In genomic region chr12:51820721-51821422, GRCh38 we compare ENCODE assay signal across 1 cellular context.
TF ChIP-seq lines count a peak whose summit lies in the region.

No MANE protein-coding gene starts in this region.

TF ChIP-seq in HEK293, 187 proteins besides CTCF, POLR2A, EP300 and RAD21 (continued from another document):
- TF ChIP-seq ZNF362 (tag by site-specific recombination; IDR thresholded peaks at IDR 0.05) (no peak), ZBTB20 (tag by site-specific recombination; IDR thresholded peaks at IDR 0.05) (0 out of 2 replicates have a peak, but pooled peaks have one; percentile 13), ZNF654 (tag by site-specific recombination; IDR thresholded peaks at IDR 0.05; ENCODE audit: low read depth) (no peak), ZSCAN30 (tag by site-specific recombination; IDR thresholded peaks at IDR 0.05) (peak; percentile 17; the same call in 1 of the 2 replicates), HOXD13 (CRISPR knock-in tag; IDR thresholded peaks at IDR 0.05; ENCODE audit: borderline replicate concordance) (no peak), ZFHX2 (tag by site-specific recombination; conservative IDR thresholded peaks at IDR 0.05) (peak; percentile 7; the same call in 1 of the 2 replicates), ZNF791 (tag by site-specific recombination; IDR thresholded peaks at IDR 0.05) (no peak), ZNF561 (tag by site-specific recombination; IDR thresholded peaks at IDR 0.05; ENCODE audit: borderline replicate concordance) (peak; percentile 86; the same call in 1 of the 2 replicates), YY1 (tag by site-specific recombination; IDR thresholded peaks at IDR 0.05) (peak; percentile 49; the same call in 1 of the 2 replicates), SP2 (tag by site-specific recombination; IDR thresholded peaks at IDR 0.05) (peak; percentile 14; the same call in 1 of the 2 replicates), OSR2 (tag by site-specific recombination; IDR thresholded peaks at IDR 0.05) (no peak), ZNF549 (tag by site-specific recombination; IDR thresholded peaks at IDR 0.05) (no peak), KLF8 (tag by site-specific recombination; IDR thresholded peaks at IDR 0.05) (0 out of 2 replicates have a peak, but pooled peaks have one; percentile 13), ZBTB44 (tag by site-specific recombination; IDR thresholded peaks at IDR 0.05) (peak; percentile 8; the same call in 1 of the 2 replicates), GLIS2 (tag by site-specific recombination; IDR thresholded peaks at IDR 0.05) (peak; percentile 26; the same call in 1 of the 2 replicates)
- TF ChIP-seq, protein P1, sequence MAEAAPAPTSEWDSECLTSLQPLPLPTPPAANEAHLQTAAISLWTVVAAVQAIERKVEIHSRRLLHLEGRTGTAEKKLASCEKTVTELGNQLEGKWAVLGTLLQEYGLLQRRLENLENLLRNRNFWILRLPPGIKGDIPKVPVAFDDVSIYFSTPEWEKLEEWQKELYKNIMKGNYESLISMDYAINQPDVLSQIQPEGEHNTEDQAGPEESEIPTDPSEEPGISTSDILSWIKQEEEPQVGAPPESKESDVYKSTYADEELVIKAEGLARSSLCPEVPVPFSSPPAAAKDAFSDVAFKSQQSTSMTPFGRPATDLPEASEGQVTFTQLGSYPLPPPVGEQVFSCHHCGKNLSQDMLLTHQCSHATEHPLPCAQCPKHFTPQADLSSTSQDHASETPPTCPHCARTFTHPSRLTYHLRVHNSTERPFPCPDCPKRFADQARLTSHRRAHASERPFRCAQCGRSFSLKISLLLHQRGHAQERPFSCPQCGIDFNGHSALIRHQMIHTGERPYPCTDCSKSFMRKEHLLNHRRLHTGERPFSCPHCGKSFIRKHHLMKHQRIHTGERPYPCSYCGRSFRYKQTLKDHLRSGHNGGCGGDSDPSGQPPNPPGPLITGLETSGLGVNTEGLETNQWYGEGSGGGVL (tag by site-specific recombination; IDR thresholded peaks at IDR 0.05), result peak; percentile 30; the same call in 1 of the 2 replicates
